Comparison of ENCODE assay signal across 16 cellular contexts in the genomic region with DNA sequence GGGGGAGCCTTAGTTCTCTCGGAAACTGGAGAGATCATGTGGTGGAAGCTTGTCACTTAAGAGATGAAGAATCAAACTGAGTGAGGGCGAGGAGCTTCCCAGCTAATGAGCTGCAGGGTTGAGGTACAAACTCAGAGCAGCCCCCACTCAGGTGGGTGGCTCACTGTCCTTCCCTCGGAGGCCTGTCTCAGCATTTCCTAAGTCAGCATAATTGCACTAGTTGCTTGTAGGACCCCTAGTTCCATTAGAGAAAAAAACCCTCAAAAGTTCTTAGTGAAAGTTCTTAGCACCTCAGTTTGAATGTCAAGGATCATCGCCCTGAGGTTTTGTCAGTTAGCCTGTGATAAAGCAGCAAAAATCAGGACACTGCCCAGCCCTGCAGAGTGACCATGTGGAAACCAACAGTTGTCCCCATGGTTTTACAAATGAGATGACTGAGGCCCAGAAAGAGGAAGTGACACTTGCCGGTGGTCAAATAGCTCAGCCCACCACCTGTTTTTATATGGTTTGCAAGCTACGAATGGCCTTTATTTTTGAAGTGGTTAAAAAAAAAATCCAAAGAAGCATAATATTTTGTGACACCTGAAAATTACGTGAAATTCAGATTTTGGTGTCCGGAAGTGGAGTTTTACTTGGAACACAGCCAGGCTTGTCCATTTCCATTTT. TPM values are rescaled to one million over a fixed set of nuclear protein-coding genes. Genes with fewer than 3 reads are reported as not detected.
DNase-seq lines count a peak whose midpoint lies in the region; ATAC-seq, FAIRE-seq and TF ChIP-seq lines count a peak whose summit lies in the region.
"Had no signal": no experiment of that assay in that cellular context is flagged by ENCODE, and none has a peak within 500 bp of the region (broad histone marks: within the 10 kb centered on the region; RNA-seq: fewer than 3 reads in every experiment).

No MANE protein-coding gene starts in this region.

- H3K36me3 ChIP-seq in GM12878 (ENCODE audit: control insufficient read depth in 2 of 2, insufficient read depth in 2 of 2, low read length in 1 of 2): no peaks in the 10 kb centered on the region
- H3K36me3 ChIP-seq in tibial artery: peaks cover 16 to 41% (median 16%) of the 10 kb centered on the region in 3 donors

- no peaks in the 10 kb centered on the region for H3K79me2 ChIP-seq in GM12878 (ENCODE audit: control insufficient read depth, insufficient read depth, low read length)

- no peaks in the 10 kb centered on the region for H4K20me1 ChIP-seq in GM12878 (ENCODE audit: control insufficient read depth, insufficient read depth)

- no peak for TF ChIP-seq CTCF in GM12878 (IDR thresholded peaks at IDR 0.05 in 2 of 3, conservative IDR thresholded peaks at IDR 0.05 in 1 of 3; ENCODE audit: control insufficient read depth in 2 of 3, extremely low read depth in 1 of 3, insufficient read depth in 1 of 3, low read depth in 3 of 3, low read length in 3 of 3)
- TF ChIP-seq CTCF in tibial artery (IDR thresholded peaks at IDR 0.05): no peak

- 22% methylated on average over 8 of the region's 8 CpGs for WGBS in GM12878 (ENCODE audit: insufficient coverage, insufficient replicate concordance, low lambda C conversion rate, missing lambda C conversion rate)

- H3K4me1 ChIP-seq in GM12878 (ENCODE audit: control insufficient read depth, insufficient read depth, low read length) (peaks cover 26% of the 10 kb centered on the region), tibial artery (peaks cover 0 to 96% (median 42%) of the 10 kb centered on the region in 4 donors)
- H3K4me1 ChIP-seq: psoas muscle had no signal

- H3K9ac ChIP-seq in GM12878 (ENCODE audit: control insufficient read depth, insufficient read depth, low read length): no peak overlapping the region

- SMC1A ChIA-PET in GM12878 (lab: Charles Lee; ENCODE audit: uncharacterized antibody, unreplicated experiment): interaction anchor here (1.0 to 2.0 kb wide), 5 partner anchors 12 to 137 kb away, joined by 3 to 5 read pairs (median 3); no protein-coding TSS in a partner anchor

- BruUV-seq in GM12878 (replicated peaks; lab: Mats Ljungman, UMichigan): no TSS peak

- peak overlapping the region; percentile 83 for H3K4me2 ChIP-seq in GM12878 (ENCODE audit: control insufficient read depth, insufficient read depth)

- peak; percentile 84 to 87 for TF ChIP-seq EP300 in GM12878 (IDR thresholded peaks at IDR 0.05; ENCODE audit: borderline replicate concordance in 1 of 2, control insufficient read depth in 1 of 2, low read depth in 2 of 2, low read length in 2 of 2)

- H2AFZ ChIP-seq in GM12878 (ENCODE audit: control insufficient read depth, low read depth, low read length): no peak overlapping the region

- DNase-seq in GM12878 (ENCODE audit: low read depth, low spot score) (peak; percentile 56), tibial artery (no peak), NCI-H82 treated with DMSO at 0.1 percent for 48 hours (lab: John Stamatoyannopoulos, UW; ENCODE audit: unreplicated experiment) (no peak), DMS 273 treated with DMSO at 0.1 percent for 48 hours (lab: John Stamatoyannopoulos, UW) (no peak)
- DNase-seq: activated CD8-positive, alpha-beta T cell treated with anti-CD3 and anti-CD28 coated beads, Interleukin-2, amount 10 ng/mL, durations not matched to agents 7 days and 5 days; activated naive CD8-positive, alpha-beta T cell treated with anti-CD3 and anti-CD28 coated beads, Interleukin-2, amount 10 ng/mL, durations not matched to agents 7 days and 5 days; COR-L47; left ventricle myocardium superior; NCI-H524; psoas muscle; SW 1271; testis had no signal

- TF ChIP-seq RAD21 in GM12878 (IDR thresholded peaks at IDR 0.05; ENCODE audit: insufficient read depth, low read depth, low read length): no peak

- FAIRE-seq in GM12878 (lab: Jason Lieb, UNC): no peak
- FAIRE-seq: H54 had no signal

- intact Hi-C loops in GM12878 (cut with micrococcal nuclease; ENCODE audit: unreplicated experiment): loop anchor here (5.0 kb wide), 1 partner anchor 53 kb away; no protein-coding TSS in a partner anchor
- intact Hi-C loops in tibial artery (cut with DNase I; ENCODE audit: low total_unique reads): no loop called here

- H3K9me3 ChIP-seq in GM12878 (replicated peaks; ENCODE audit: control insufficient read depth, insufficient read depth, low read length) (no peaks in the 10 kb centered on the region), tibial artery (no peaks in the 10 kb centered on the region)
- H3K9me3 ChIP-seq: psoas muscle, testis had no signal

- no peak for TF ChIP-seq POLR2A in GM12878 (IDR thresholded peaks at IDR 0.05; ENCODE audit: low read depth, low read length)

- in situ Hi-C loops in GM12878 (cut with MboI): no loop called here

- H3K27me3 ChIP-seq in GM12878 (replicated peaks in 1 of 2; ENCODE audit: control insufficient read depth in 2 of 2, insufficient read depth in 2 of 2, low read length in 1 of 2) (peaks cover 0 to 1% of the 10 kb centered on the region in 2 experiments; a peak in 1 of 4 replicates), tibial artery (no peaks in the 10 kb centered on the region)
- H3K27me3 ChIP-seq: testis had no signal

- peak overlapping the region; percentile 22; the same call in 1 of the 2 replicates for H3K27ac ChIP-seq in GM12878 (ENCODE audit: control insufficient read depth, insufficient read depth)
- peak overlapping the region; percentile 66 to 90 for H3K27ac ChIP-seq in tibial artery
- H3K27ac ChIP-seq: psoas muscle had no signal

- peak; percentile 77 for ATAC-seq in GM18861 (IDR thresholded peaks at IDR 0.05; ENCODE audit: unreplicated experiment)
- ATAC-seq in HG03095 (IDR thresholded peaks at IDR 0.05; ENCODE audit: unreplicated experiment): peak; percentile 72
- peak; percentile 92 for ATAC-seq in GM12878
- ATAC-seq in GM18867 (IDR thresholded peaks at IDR 0.05; ENCODE audit: unreplicated experiment): no peak
- ATAC-seq: activated CD8-positive, alpha-beta T cell treated with anti-CD3 and anti-CD28 coated beads, Interleukin-2, amount 10 ng/mL, durations not matched to agents 7 days and 5 days; left ventricle myocardium superior; psoas muscle had no signal

- CTCF ChIA-PET in GM12878 (lab: Yijun Ruan, JAX): interaction anchor here (0.9 to 1.9 kb wide), 9 partner anchors 11 to 189 kb away, joined by 3 to 9 read pairs (median 3); no protein-coding TSS in a partner anchor

- H3K4me3 ChIP-seq in GM12878: no peak overlapping the region
- no peak overlapping the region for H3K4me3 ChIP-seq in tibial artery
- H3K4me3 ChIP-seq: psoas muscle, testis had no signal

- RAD21 ChIA-PET in GM12878 (lab: Charles Lee; ENCODE audit: unreplicated experiment): interaction anchor here (1.2 kb wide), 1 partner anchor 14 kb away, joined by 3 read pairs; no protein-coding TSS in a partner anchor

- POLR2A ChIA-PET in GM12878 (lab: Charles Lee): no interaction called here

TF ChIP-seq in GM12878, 131 proteins besides CTCF, POLR2A, EP300 and RAD21 (continues in another document):
- TF ChIP-seq RFX5 (IDR thresholded peaks at IDR 0.05; ENCODE audit: low read depth, low read length): no peak
- peak; percentile 27 for TF ChIP-seq SMAD1 (IDR thresholded peaks at IDR 0.05; ENCODE audit: low read depth, partially characterized antibody)
- TF ChIP-seq MYB (IDR thresholded peaks at IDR 0.05; ENCODE audit: borderline replicate concordance, low read depth, low read length): no peak
- TF ChIP-seq, protein P1, sequence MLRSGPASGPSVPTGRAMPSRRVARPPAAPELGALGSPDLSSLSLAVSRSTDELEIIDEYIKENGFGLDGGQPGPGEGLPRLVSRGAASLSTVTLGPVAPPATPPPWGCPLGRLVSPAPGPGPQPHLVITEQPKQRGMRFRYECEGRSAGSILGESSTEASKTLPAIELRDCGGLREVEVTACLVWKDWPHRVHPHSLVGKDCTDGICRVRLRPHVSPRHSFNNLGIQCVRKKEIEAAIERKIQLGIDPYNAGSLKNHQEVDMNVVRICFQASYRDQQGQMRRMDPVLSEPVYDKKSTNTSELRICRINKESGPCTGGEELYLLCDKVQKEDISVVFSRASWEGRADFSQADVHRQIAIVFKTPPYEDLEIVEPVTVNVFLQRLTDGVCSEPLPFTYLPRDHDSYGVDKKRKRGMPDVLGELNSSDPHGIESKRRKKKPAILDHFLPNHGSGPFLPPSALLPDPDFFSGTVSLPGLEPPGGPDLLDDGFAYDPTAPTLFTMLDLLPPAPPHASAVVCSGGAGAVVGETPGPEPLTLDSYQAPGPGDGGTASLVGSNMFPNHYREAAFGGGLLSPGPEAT (IDR thresholded peaks at IDR 0.05; ENCODE audit: low read depth): peak; percentile 43; the same call in 1 of the 2 replicates
- no peak for TF ChIP-seq JUNB (IDR thresholded peaks at IDR 0.05)
- TF ChIP-seq STAT1 (conservative IDR thresholded peaks at IDR 0.05): no peak
- peak; percentile 92 for TF ChIP-seq IRF4 (IDR thresholded peaks at IDR 0.05; ENCODE audit: low read depth, low read length)
- peak; percentile 31; the same call in 1 of the 2 replicates for TF ChIP-seq CREM (IDR thresholded peaks at IDR 0.05; ENCODE audit: low read depth)
- TF ChIP-seq CBFB (IDR thresholded peaks at IDR 0.05; ENCODE audit: low read depth): peak; percentile 64
- TF ChIP-seq NBN (IDR thresholded peaks at IDR 0.05): 0 out of 2 replicates have a peak, but pooled peaks have one; percentile 35
- no peak; the same call in 2 of the 3 replicates for TF ChIP-seq POU2F2 (IDR thresholded peaks at IDR 0.05; ENCODE audit: borderline replicate concordance, low read depth, low read length)
- peak; percentile 50; the same call in 1 of the 2 replicates for TF ChIP-seq ZNF217 (IDR thresholded peaks at IDR 0.05)
- peak; percentile 86 for TF ChIP-seq NR2F1 (conservative IDR thresholded peaks at IDR 0.05)

RNA-seq across cellular contexts. Expression of a gene that starts 11.9 kb away (rescaled TPM):
- 0.20 and 0.46 TPM in 2 replicates for total RNA-seq in GM12878 (2013; cell fraction: nucleolus; rRNA removed)
- under 0.01 TPM in 2 replicates for total RNA-seq in GM12878 (2014; rRNA removed)
- not detected in 2 replicates for total RNA-seq in GM12878 (2014; rRNA removed; fragmentation: Illumina TruSeq; extraction: Trizol)
- 0.10 and 0.16 TPM in 2 replicates for total RNA-seq in GM12878 (2021)
- polyA plus RNA-seq in GM12878 (2011; ENCODE audit: low read depth): not detected
- 0.03 and 0.06 TPM in 2 replicates for polyA plus RNA-seq in GM12878 (2011; rRNA removed)
- polyA plus RNA-seq in GM12878 (2011; cell fraction: cytosol; rRNA removed): 0.01 and 0.02 TPM in 2 replicates
- 0.28 and 0.32 TPM in 2 replicates for polyA plus RNA-seq in GM12878 (2011; cell fraction: nucleus; rRNA removed)
- polyA plus RNA-seq in GM12878 (2012): not detected in 2 replicates
- not detected in 2 replicates for polyA plus RNA-seq in GM12878 (2014; fragmentation: Illumina TruSeq; extraction: Trizol)
- polyA plus RNA-seq in GM12878 (2014; fragmentation: Nextera tagmentation; extraction: Ambion mirVana): not detected
- polyA plus RNA-seq in GM12878 (2014; rRNA removed): not detected in 2 replicates
- polyA plus RNA-seq in GM12878 (2016; fragmentation: Nextera tagmentation; extraction: Ambion mirVana): not detected
- 0.05 TPM in 1 of 2 replicates, not detected in the other for polyA minus RNA-seq in GM12878 (2011; rRNA and poly(A)+ RNA removed)
- polyA minus RNA-seq in GM12878 (2011; cell fraction: cytosol; rRNA and poly(A)+ RNA removed): 2.4 and 5.1 TPM in 2 replicates
- polyA minus RNA-seq in GM12878 (2011; cell fraction: nucleus; rRNA and poly(A)+ RNA removed): 0.12 and 0.67 TPM in 2 replicates
